12 cellular contexts compared by ENCODE assay signal in the genomic region with DNA sequence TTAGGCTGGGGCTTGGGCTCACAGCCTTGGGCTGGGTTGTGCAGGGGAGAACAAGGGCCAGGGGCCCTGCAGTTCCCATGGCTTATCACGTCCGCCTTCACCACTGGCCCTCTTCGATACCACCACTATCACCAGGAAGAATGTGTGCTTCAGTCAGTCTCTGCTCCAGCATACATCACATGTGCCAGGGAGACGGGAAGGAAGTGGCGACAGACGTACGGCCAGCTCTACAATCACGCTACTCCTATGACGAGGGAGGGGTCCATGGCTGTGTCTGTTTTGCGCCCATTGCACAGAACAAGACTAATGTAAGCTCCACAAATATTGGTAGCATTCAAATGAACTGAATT.
DNase-seq lines count a peak whose midpoint lies in the region; ATAC-seq, FAIRE-seq and TF ChIP-seq lines count a peak whose summit lies in the region.
"Had no signal": no experiment of that assay in that cellular context is flagged by ENCODE, and none has a peak within 500 bp of the region (broad histone marks: within the 10 kb centered on the region; RNA-seq: fewer than 3 reads in every experiment).

No MANE protein-coding gene starts in this region.

- no peak for TF ChIP-seq EP300 in A549 (IDR thresholded peaks at IDR 0.05)

- H3K4me1 ChIP-seq in A549 (peaks cover 43% of the 10 kb centered on the region), PC-9 (replicated peaks; ENCODE audit: insufficient read depth) (peaks cover 37% of the 10 kb centered on the region), pancreas (peaks cover 0 to 12% (median 0%) of the 10 kb centered on the region in 3 donors)

- peaks cover 7% of the 10 kb centered on the region; the same call in 1 of the 2 replicates for H4K20me1 ChIP-seq in PC-9 (ENCODE audit: insufficient read depth)

- H3K36me3 ChIP-seq in PC-9 (ENCODE audit: low read depth), result no peaks in the 10 kb centered on the region
- H3K36me3 ChIP-seq in pancreas, result peaks cover 0 to 6% (median 5%) of the 10 kb centered on the region in 3 donors

- peak overlapping the region; percentile 63 for H3K4me2 ChIP-seq in A549
- H3K4me2 ChIP-seq in PC-9, result peak overlapping the region; percentile 61

- H3K9me3 ChIP-seq in A549, result no peaks in the 10 kb centered on the region
- H3K9me3 ChIP-seq in PC-9 (ENCODE audit: insufficient read depth, low read depth), result no peaks in the 10 kb centered on the region
- H3K9me3 ChIP-seq in pancreas, result no peaks in the 10 kb centered on the region

- no peak for FAIRE-seq in A549 (lab: Jason Lieb, UNC)
- FAIRE-seq in pancreas (lab: Jason Lieb, UNC), result no peak

- POLR2A ChIA-PET in A549 (lab: Yijun Ruan, JAX) (interaction anchor here (0.8 to 2.5 kb wide), 8 partner anchors 10 to 85 kb away, joined by 3 to 19 read pairs (median 4); partner anchors contain the start of genes EFHC1 and TRAM2), PC-9 (lab: Charles Lee; ENCODE audit: unreplicated experiment) (interaction anchor here (0.5 to 1.3 kb wide), 3 partner anchors 63 to 539 kb away, joined by 3 to 6 read pairs (median 4); partner anchors contain the start of gene EFHC1)

- no peak for TF ChIP-seq POLR2A in A549 (IDR thresholded peaks at IDR 0.05; ENCODE audit: low read length)
- no peak for TF ChIP-seq POLR2A in erythroblast (IDR thresholded peaks at IDR 0.05; ENCODE audit: low read length)

- no peak overlapping the region for H2AFZ ChIP-seq in PC-9

- ATAC-seq in A549, result no peak
- no peak for ATAC-seq in pancreas
- ATAC-seq in GM18502 (IDR thresholded peaks at IDR 0.05; ENCODE audit: poor library complexity, unreplicated experiment), result no peak
- ATAC-seq in activated CD4-positive, CD25-positive, alpha-beta regulatory T cell treated with anti-CD3 and anti-CD28 coated beads, Interleukin-2, amount 50 U/mL, for 24 hours, result no peak
- ATAC-seq: T-cell had no signal

- H3K27me3 ChIP-seq in PC-9 (ENCODE audit: insufficient read depth, low read depth), result no peaks in the 10 kb centered on the region
- no peaks in the 10 kb centered on the region for H3K27me3 ChIP-seq in pancreas

- H3K79me2 ChIP-seq in PC-9 (ENCODE audit: low read depth), result no peaks in the 10 kb centered on the region

- H3K4me3 ChIP-seq in A549 (0 out of 3 replicates have a peak overlapping the region, but pooled peaks have one; percentile 14), PC-9 (no peak overlapping the region; the same call in 1 of the 2 replicates), pancreas (no peak overlapping the region)

- 75% methylated on average over 7 of the region's 10 CpGs for WGBS in A549 (ENCODE audit: missing lambda C conversion rate)
- 83 to 88% methylated on average over 10 of the region's 10 CpGs for WGBS in pancreas, 2 donors

- no peaks in the 10 kb centered on the region for H3K9me2 ChIP-seq in PC-9 (ENCODE audit: insufficient read depth)

- no peak for TF ChIP-seq RAD21 in A549 (conservative IDR thresholded peaks at IDR 0.05 in 1 of 2, IDR thresholded peaks at IDR 0.05 in 1 of 2)

- BruUV-seq in PC-9 (replicated peaks; lab: Mats Ljungman, UMichigan), result no TSS peak

- TF ChIP-seq CTCF in A549 (IDR thresholded peaks at IDR 0.05) (no peak), PC-9 (conservative IDR thresholded peaks at IDR 0.05) (no peak), pancreas (IDR thresholded peaks at IDR 0.05) (no peak)

- DNase-seq in A549 (ENCODE audit: low read depth in 1 of 2, low spot score in 1 of 2) (no peak), PC-9 (no peak), erythroblast (lab: John Stamatoyannopoulos, UW) (peak; percentile 75 to 92), pancreas (no peak), COLO668 (lab: John Stamatoyannopoulos, UW; ENCODE audit: unreplicated experiment) (no peak), NCI-H82 treated with DMSO at 0.1 percent for 48 hours (lab: John Stamatoyannopoulos, UW; ENCODE audit: unreplicated experiment) (no peak)
- DNase-seq: activated CD8-positive, alpha-beta memory T cell treated with anti-CD3 and anti-CD28 coated beads, Interleukin-2, amount 50 U/mL, for 4 hours; CD4-positive, CD25-positive, alpha-beta regulatory T cell; stimulated activated CD4-positive, alpha-beta T cell treated with anti-CD3 and anti-CD28 coated beads, Interleukin-4, amount 100 ng/mL, for 4 hours; T-cell had no signal

- intact Hi-C loops in PC-9 (cut with micrococcal nuclease; ENCODE audit: unreplicated experiment), result loop anchor here (1.0 kb wide), 9 partner anchors 8 to 160 kb away; partner anchors contain the start of genes EFHC1 and TRAM2
- intact Hi-C loops in pancreas (cut with DNase I), result no loop called here

- H3F3A ChIP-seq in PC-9 (ENCODE audit: insufficient read depth, low read depth), result peaks cover 26% of the 10 kb centered on the region

- H3K27ac ChIP-seq in A549 (peak overlapping the region; percentile 82 to 97), PC-9 (peak overlapping the region; percentile 25; the same call in 1 of the 2 replicates), pancreas (peak overlapping the region in 3 of 4 donors; percentile 74 to 81 (median 76))

- CTCF ChIA-PET in A549 (lab: Yijun Ruan, JAX) (interaction anchor here (1.5 to 6.6 kb wide), 3 partner anchors 72 to 94 kb away, joined by 3 to 29 read pairs (median 5); partner anchors contain the start of gene TRAM2), PC-9 (lab: Charles Lee) (interaction anchor here (1.2 kb wide), 1 partner anchor 63 kb away, joined by 4 read pairs; no protein-coding TSS in a partner anchor)

TF ChIP-seq in A549, 52 proteins besides CTCF, POLR2A, EP300 and RAD21:
- TF ChIP-seq RNF2 (IDR thresholded peaks at IDR 0.05; ENCODE audit: borderline replicate concordance, low read depth) (no peak), CHD2 (IDR thresholded peaks at IDR 0.05; ENCODE audit: low read length, partially characterized antibody) (no peak), GATA3 (IDR thresholded peaks at IDR 0.05; ENCODE audit: borderline replicate concordance) (no peak), TP53 (CRISPR knock-in tag; IDR thresholded peaks at IDR 0.05) (0 out of 2 replicates have a peak, but pooled peaks have one; percentile 15)
TF ChIP-seq in A549: peak in this region for 1.

Comparison
In these comparisons a context has a peak if more than half of its experiments do, and no peak if none do; other contexts are left out.
1. DNase-seq: peak in erythroblast (2 of 2); none in A549 (0 of 2), PC-9 (0 of 2), pancreas (0 of 6), COLO668 (single experiment) and NCI-H82 treated with DMSO at 0.1 percent for 48 hours (single experiment).
2. H3K27ac ChIP-seq: peak in every context shown above with its lines; median percentile 90 in A549; 76 in pancreas; 25 in PC-9.